In genomic region chr3:169667710-169668080, GRCh38 we compare ENCODE assay signal across 11 cellular contexts. TPM values are rescaled to one million over a fixed set of nuclear protein-coding genes. Genes with fewer than 3 reads are reported as not detected.
DNase-seq lines count a peak whose midpoint lies in the region; ATAC-seq and TF ChIP-seq lines count a peak whose summit lies in the region.
"Had no signal": no experiment of that assay in that cellular context is flagged by ENCODE, and none has a peak within 500 bp of the region (broad histone marks: within the 10 kb centered on the region; RNA-seq: fewer than 3 reads in every experiment).

No MANE protein-coding gene starts in this region.

- intact Hi-C loops in left ventricle myocardium superior (cut with micrococcal nuclease) (loop anchor here (5.0 kb wide), 1 partner anchor 520 kb away; no protein-coding TSS in a partner anchor), body of pancreas (cut with DNase I) (no loop called here), upper lobe of right lung (cut with DNase I) (loop anchor here (5.0 kb wide), 1 partner anchor 520 kb away; no protein-coding TSS in a partner anchor)

- H3K36me3 ChIP-seq in cardiac muscle cell, result no peaks in the 10 kb centered on the region
- no peaks in the 10 kb centered on the region for H3K36me3 ChIP-seq in body of pancreas (replicated peaks in 1 of 2; ENCODE audit: insufficient read depth in 1 of 2, low read depth in 2 of 2)
- H3K36me3 ChIP-seq in mucosa of rectum (ENCODE audit: control insufficient read depth in 2 of 2, insufficient read depth in 2 of 2, low read length in 2 of 2), result no peaks in the 10 kb centered on the region
- H3K36me3 ChIP-seq in upper lobe of right lung, result no peaks in the 10 kb centered on the region

- H3K4me3 ChIP-seq in cardiac muscle cell, result peak overlapping the region; percentile 41
- H3K4me3 ChIP-seq in body of pancreas, result no peak overlapping the region
- peak overlapping the region; percentile 67 to 75 for H3K4me3 ChIP-seq in mucosa of rectum (ENCODE audit: low read length in 2 of 2)
- peak overlapping the region; percentile 41 for H3K4me3 ChIP-seq in upper lobe of right lung

- TF ChIP-seq POLR2A in body of pancreas (IDR thresholded peaks at IDR 0.05), result no peak

- DNase-seq in cardiac muscle cell (ENCODE audit: low read depth in 1 of 2, low spot score in 1 of 2) (no peak), left ventricle myocardium superior (no peak), body of pancreas (no peak), upper lobe of right lung (no peak), amygdala (lab: John Stamatoyannopoulos, UW) (no peak), NCI-H187 treated with DMSO at 0.1 percent for 48 hours (lab: John Stamatoyannopoulos, UW) (no peak), NCI-H2029 (lab: John Stamatoyannopoulos, UW) (no peak)
- DNase-seq: hippocampal formation; stimulated activated CD4-positive, alpha-beta T cell treated with anti-CD3 and anti-CD28 coated beads, Interleukin-12 subunit alpha, Interleukin-12 subunit beta, amount 100 ng/mL, for 4 hours; stimulated activated CD8-positive, alpha-beta memory T cell treated with anti-CD3 and anti-CD28 coated beads, Interleukin-4, amount 100 ng/mL, for 48 hours had no signal

- H3K4me1 ChIP-seq in cardiac muscle cell (ENCODE audit: low read depth) (peaks cover 6% of the 10 kb centered on the region), body of pancreas (peaks cover 40% of the 10 kb centered on the region), mucosa of rectum (ENCODE audit: control insufficient read depth in 2 of 2, insufficient read depth in 2 of 2, low read length in 2 of 2) (peaks cover 0 to 3% of the 10 kb centered on the region in 2 donors), upper lobe of right lung (peaks cover 9% of the 10 kb centered on the region)

- H3K9ac ChIP-seq in mucosa of rectum (ENCODE audit: low read depth in 1 of 2, low read length in 2 of 2), result no peak overlapping the region

- no peaks in the 10 kb centered on the region for H3K9me3 ChIP-seq in cardiac muscle cell (ENCODE audit: low read depth)
- H3K9me3 ChIP-seq in body of pancreas, result no peaks in the 10 kb centered on the region
- H3K9me3 ChIP-seq in mucosa of rectum (ENCODE audit: control insufficient read depth in 2 of 2, low read length in 2 of 2), result peaks cover 0 to 2% of the 10 kb centered on the region in 2 donors
- no peaks in the 10 kb centered on the region for H3K9me3 ChIP-seq in upper lobe of right lung

- TF ChIP-seq CTCF in cardiac muscle cell (IDR thresholded peaks at IDR 0.05; ENCODE audit: low read depth, low read length) (no peak), body of pancreas (IDR thresholded peaks at IDR 0.05) (no peak), upper lobe of right lung (IDR thresholded peaks at IDR 0.05) (no peak)

- 6 to 11% methylated on average over 10 of the region's 10 CpGs for WGBS in body of pancreas, 2 donors

- ATAC-seq in left ventricle myocardium superior (no peak), body of pancreas (no peak), upper lobe of right lung (no peak)

- H3K27ac ChIP-seq in cardiac muscle cell, result no peak overlapping the region
- peak overlapping the region; percentile 91 to 96 (median 94) for H3K27ac ChIP-seq in body of pancreas
- no peak overlapping the region for H3K27ac ChIP-seq in mucosa of rectum (ENCODE audit: low read depth in 2 of 2, low read length in 2 of 2)
- H3K27ac ChIP-seq in upper lobe of right lung, result peak overlapping the region; percentile 53

- H3K27me3 ChIP-seq in cardiac muscle cell (peaks cover 73% of the 10 kb centered on the region), body of pancreas (no peaks in the 10 kb centered on the region), mucosa of rectum (ENCODE audit: control insufficient read depth in 2 of 2, insufficient read depth in 2 of 2, low read length in 2 of 2) (peaks cover 2 to 36% of the 10 kb centered on the region in 2 donors), upper lobe of right lung (peaks cover 70% of the 10 kb centered on the region)

RNA-seq across cellular contexts. Expression of gene MECOM, which starts 4.2 kb away (rescaled TPM):
- total RNA-seq in cardiac muscle cell (10.4 and 10.9 TPM in 2 replicates), left ventricle myocardium superior (16.3 TPM), body of pancreas (10 to 100 TPM; 47.5 to 58.1 TPM), upper lobe of right lung (87.8 TPM)
- 6.1 and 11.1 TPM in 2 replicates for polyA plus RNA-seq in cardiac muscle cell

Comparison
In these comparisons a context has a peak if more than half of its experiments do, and no peak if none do; other contexts are left out.
1. H3K27ac ChIP-seq: peak in body of pancreas (4 of 4) and upper lobe of right lung (single experiment); none in cardiac muscle cell (single experiment) and mucosa of rectum (0 of 2).
2. H3K4me3 ChIP-seq: peak in cardiac muscle cell (single experiment), mucosa of rectum (2 of 2) and upper lobe of right lung (single experiment); none in body of pancreas (0 of 2).